8 cellular contexts compared by ENCODE assay signal in genomic region chr4:184475096-184475461, GRCh38. TPM values are rescaled to one million over a fixed set of nuclear protein-coding genes. Genes with fewer than 3 reads are reported as not detected.
DNase-seq lines count a peak whose midpoint lies in the region; ATAC-seq and TF ChIP-seq lines count a peak whose summit lies in the region.

No MANE protein-coding gene starts in this region.

- peaks cover 54% of the 10 kb centered on the region for H3K79me2 ChIP-seq in hepatocyte

- peak; percentile 14 for ATAC-seq in GM18517 (IDR thresholded peaks at IDR 0.05; ENCODE audit: unreplicated experiment)
- ATAC-seq in HG03025 (IDR thresholded peaks at IDR 0.05; ENCODE audit: low FRiP score, unreplicated experiment) = peak; percentile 27

- DNase-seq in A172 (ENCODE audit: low spot score) = peak; percentile 41
- peak; percentile 6 for DNase-seq in SK-N-DZ (ENCODE audit: low spot score)
- peak; percentile 4 for DNase-seq in amniotic stem cell (lab: John Stamatoyannopoulos, UW)
- peak; percentile 65 for DNase-seq in hepatocyte (ENCODE audit: low spot score)
- peak; percentile 84 for DNase-seq in sigmoid colon
- DNase-seq in HuH-7 (ENCODE audit: low spot score) = no peak

- H3K4me3 ChIP-seq in hepatocyte (peak overlapping the region; percentile 53), sigmoid colon (peak overlapping the region; percentile 80 to 95 (median 88))

- WGBS in hepatocyte (ENCODE audit: low lambda C conversion rate, missing lambda C conversion rate) = 2% methylated on average over 17 of the region's 17 CpGs
- 0% methylated on average over 17 of the region's 17 CpGs for WGBS in sigmoid colon, 2 donors

- no peak for TF ChIP-seq CTCF in hepatocyte (IDR thresholded peaks at IDR 0.05; ENCODE audit: poor library complexity)
- no peak for TF ChIP-seq CTCF in sigmoid colon (IDR thresholded peaks at IDR 0.05)

- no peak for TF ChIP-seq EP300 in sigmoid colon (IDR thresholded peaks at IDR 0.05)

- H3K4me1 ChIP-seq in hepatocyte (ENCODE audit: insufficient read depth) (peaks cover 41% of the 10 kb centered on the region), sigmoid colon (peaks cover 0 to 39% (median 31%) of the 10 kb centered on the region in 4 donors)

- TF ChIP-seq POLR2A in sigmoid colon (IDR thresholded peaks at IDR 0.05) = no peak

- H3K27me3 ChIP-seq in hepatocyte = no peaks in the 10 kb centered on the region
- H3K27me3 ChIP-seq in sigmoid colon = no peaks in the 10 kb centered on the region

- H3K4me2 ChIP-seq in hepatocyte = peak overlapping the region; percentile 77

- H2AFZ ChIP-seq in hepatocyte = peak overlapping the region; percentile 40

- intact Hi-C loops in sigmoid colon (cut with DNase I) = loop anchor here (1.0 to 10.0 kb wide), 4 partner anchors 62 to 970 kb away; partner anchors contain the start of gene ING2

- H3K27ac ChIP-seq in hepatocyte (peak overlapping the region; percentile 95), sigmoid colon (peak overlapping the region; percentile 93 to 99 (median 96))

- no peaks in the 10 kb centered on the region for H3K9me2 ChIP-seq in hepatocyte (replicated peaks; ENCODE audit: insufficient read depth)

- H3K9me3 ChIP-seq in hepatocyte (ENCODE audit: low read depth) (no peaks in the 10 kb centered on the region), sigmoid colon (no peaks in the 10 kb centered on the region)

- no peaks in the 10 kb centered on the region for H3K36me3 ChIP-seq in hepatocyte (replicated peaks; ENCODE audit: insufficient read depth, low read depth)
- no peaks in the 10 kb centered on the region for H3K36me3 ChIP-seq in sigmoid colon

- H4K20me1 ChIP-seq in hepatocyte (ENCODE audit: insufficient read depth, poor library complexity, severe bottlenecking) = peaks cover 8% of the 10 kb centered on the region

RNA-seq across cellular contexts. Expression of gene IRF2, which starts 0.7 kb away (rescaled TPM):
- 22.6 and 25.8 TPM in 2 replicates for total RNA-seq in A172 (2014; rRNA removed; shearing (Covaris generic))
- polyA plus RNA-seq in SK-N-DZ (2014; cell fraction: cytosol; rRNA removed) = 2.2 and 4.8 TPM in 2 replicates
- 2.2 and 2.7 TPM in 2 replicates for polyA plus RNA-seq in SK-N-DZ (2014; cell fraction: nucleus; rRNA removed)
- total RNA-seq in hepatocyte (41.1 and 50.5 TPM in 2 replicates), sigmoid colon (10 to 100 TPM; 29.3 to 39.7 (median 31.3) TPM)
- polyA plus RNA-seq in hepatocyte (17.7 and 19.1 TPM in 2 replicates), sigmoid colon (10 to 100 TPM; 27.6 to 41.8 (median 35.4) TPM)
